16 cellular contexts compared by ENCODE assay signal in the genomic region with DNA sequence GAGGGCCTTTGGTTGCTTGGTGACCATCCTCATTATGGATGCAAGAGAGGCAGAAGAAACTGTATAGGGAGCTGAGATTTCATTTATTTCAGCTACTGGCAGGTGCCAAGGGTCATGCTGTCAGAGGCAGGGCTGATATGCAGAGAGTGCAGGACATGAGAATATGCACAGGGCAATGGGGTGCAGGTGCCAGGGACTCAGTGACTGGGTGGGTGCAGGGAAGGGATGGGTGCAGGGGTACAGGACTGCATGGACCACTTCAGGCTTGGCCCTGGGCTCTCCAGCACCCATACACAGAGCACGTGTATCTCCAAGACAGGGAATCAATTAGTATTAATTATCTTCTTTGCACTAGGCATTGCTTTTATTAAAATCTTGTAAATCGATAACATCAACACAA.
A peak's percentile ranks its signal among the peaks of the same experiment; 100 is the strongest.
DNase-seq lines count a peak whose midpoint lies in the region; ATAC-seq and TF ChIP-seq lines count a peak whose summit lies in the region.
"Had no signal": no experiment of that assay in that cellular context is flagged by ENCODE, and none has a peak within 500 bp of the region (broad histone marks: within the 10 kb centered on the region; RNA-seq: fewer than 3 reads in every experiment).

No MANE protein-coding gene starts in this region.

- DNase-seq in ascending aorta (ENCODE audit: low spot score in 2 of 2): no peak
- DNase-seq in neural progenitor cell (ENCODE audit: low spot score): no peak
- DNase-seq in upper lobe of right lung: no peak
- no peak for DNase-seq in Ammon's horn (ENCODE audit: low spot score)
- no peak for DNase-seq in NOMO-1 (lab: John Stamatoyannopoulos, UW; ENCODE audit: unreplicated experiment in 2 of 2)
- no peak for DNase-seq in activated gamma-delta T cell (lab: John Stamatoyannopoulos, UW)
- DNase-seq: 8988T; AML-193; CD4-positive, CD25-positive, alpha-beta regulatory T cell; DMS53; GF-D8 had no signal

- H3F3A ChIP-seq in neural progenitor cell (ENCODE audit: low read depth): no peaks in the 10 kb centered on the region

- H3K9me3 ChIP-seq in ascending aorta (no peaks in the 10 kb centered on the region), neural progenitor cell (ENCODE audit: low read depth) (no peaks in the 10 kb centered on the region), upper lobe of right lung (no peaks in the 10 kb centered on the region)
- H3K9me3 ChIP-seq: BLaER1 treated with 17β-estradiol and CSF1 and Interleukin-3, amounts not matched to agents 10 nM and 100 nM; HAP-1 had no signal

- peak overlapping the region; percentile 32 for H3K27ac Mint-ChIP-seq in neural progenitor cell
- H3K27ac Mint-ChIP-seq: CD4-positive, CD25-positive, alpha-beta regulatory T cell; HFFc6 had no signal

- no peak overlapping the region for H3K4me2 ChIP-seq in neural progenitor cell
- H3K4me2 ChIP-seq: BLaER1 treated with 17β-estradiol and CSF1 and Interleukin-3, amounts not matched to agents 10 nM and 100 nM had no signal

- H3K4me3 Mint-ChIP-seq in neural progenitor cell: no peak overlapping the region
- H3K4me3 Mint-ChIP-seq: CD4-positive, CD25-positive, alpha-beta regulatory T cell; HFFc6 had no signal

- H3K4me1 ChIP-seq in ascending aorta (no peaks in the 10 kb centered on the region), neural progenitor cell (no peaks in the 10 kb centered on the region), upper lobe of right lung (no peaks in the 10 kb centered on the region)
- H3K4me1 ChIP-seq: BLaER1 treated with 17β-estradiol and CSF1 and Interleukin-3, amounts not matched to agents 10 nM and 100 nM; HAP-1 had no signal

- no peaks in the 10 kb centered on the region for H4K20me1 ChIP-seq in neural progenitor cell (ENCODE audit: low read depth)
- H4K20me1 ChIP-seq: BLaER1 treated with 17β-estradiol and CSF1 and Interleukin-3, amounts not matched to agents 10 nM and 100 nM had no signal

- H3K27me3 ChIP-seq in ascending aorta (no peaks in the 10 kb centered on the region), neural progenitor cell (no peaks in the 10 kb centered on the region), upper lobe of right lung (no peaks in the 10 kb centered on the region)
- H3K27me3 ChIP-seq: BLaER1 treated with 17β-estradiol and CSF1 and Interleukin-3, amounts not matched to agents 10 nM and 100 nM had no signal

- ATAC-seq in GM18867 (IDR thresholded peaks at IDR 0.05; ENCODE audit: unreplicated experiment) (peak; percentile 14), upper lobe of right lung (peak; percentile 48)

- TF ChIP-seq CTCF in ascending aorta (IDR thresholded peaks at IDR 0.05): no peak
- no peak for TF ChIP-seq CTCF in neural progenitor cell (IDR thresholded peaks at IDR 0.05)
- no peak for TF ChIP-seq CTCF in upper lobe of right lung (IDR thresholded peaks at IDR 0.05)

- no peaks in the 10 kb centered on the region for H3K79me2 ChIP-seq in neural progenitor cell (ENCODE audit: low read depth)

- H3K4me3 ChIP-seq in ascending aorta: no peak overlapping the region
- H3K4me3 ChIP-seq in neural progenitor cell: no peak overlapping the region
- no peak overlapping the region for H3K4me3 ChIP-seq in upper lobe of right lung
- H3K4me3 ChIP-seq: BLaER1 treated with 17β-estradiol and CSF1 and Interleukin-3, amounts not matched to agents 10 nM and 100 nM; HAP-1 had no signal

- no peak overlapping the region for H3K9ac ChIP-seq in neural progenitor cell
- H3K9ac ChIP-seq: BLaER1 treated with 17β-estradiol and CSF1 and Interleukin-3, amounts not matched to agents 10 nM and 100 nM had no signal

- no peaks in the 10 kb centered on the region for H3K9me3 Mint-ChIP-seq in neural progenitor cell

- intact Hi-C loops in ascending aorta (cut with DNase I) (loop anchor here (2.0 to 10.0 kb wide), 5 partner anchors 16 to 1046 kb away; no protein-coding TSS in a partner anchor), upper lobe of right lung (cut with DNase I) (no loop called here)

- H3K27ac ChIP-seq in ascending aorta: peak overlapping the region; percentile 71 to 76
- no peak overlapping the region for H3K27ac ChIP-seq in neural progenitor cell
- H3K27ac ChIP-seq in upper lobe of right lung: no peak overlapping the region
- H3K27ac ChIP-seq: BLaER1 treated with 17β-estradiol and CSF1 and Interleukin-3, amounts not matched to agents 10 nM and 100 nM; HL-60 had no signal

- H3K36me3 Mint-ChIP-seq in neural progenitor cell: no peaks in the 10 kb centered on the region
- H3K36me3 Mint-ChIP-seq: CD4-positive, CD25-positive, alpha-beta regulatory T cell had no signal

- H3K27me3 Mint-ChIP-seq in neural progenitor cell (ENCODE audit: insufficient read depth, low read depth): peaks cover 7% of the 10 kb centered on the region
- H3K27me3 Mint-ChIP-seq: CD4-positive, CD25-positive, alpha-beta regulatory T cell had no signal

- H3K4me1 Mint-ChIP-seq in neural progenitor cell: peaks cover 23% of the 10 kb centered on the region
- H3K4me1 Mint-ChIP-seq: CD4-positive, CD25-positive, alpha-beta regulatory T cell had no signal

- no peaks in the 10 kb centered on the region for H3K36me3 ChIP-seq in ascending aorta
- H3K36me3 ChIP-seq in neural progenitor cell: no peaks in the 10 kb centered on the region
- H3K36me3 ChIP-seq in upper lobe of right lung: no peaks in the 10 kb centered on the region
- H3K36me3 ChIP-seq: BLaER1 treated with 17β-estradiol and CSF1 and Interleukin-3, amounts not matched to agents 10 nM and 100 nM; HAP-1 had no signal

- no peak overlapping the region for H2AFZ ChIP-seq in neural progenitor cell (replicated peaks)

Comparison
In these comparisons a context has a peak if more than half of its experiments do, and no peak if none do; other contexts are left out.
1. H3K27ac ChIP-seq: peak in ascending aorta (2 of 2); none in neural progenitor cell (single experiment) and upper lobe of right lung (single experiment).